In genomic region chr14:69669375-69669774, GRCh38 we compare ENCODE assay signal across 17 cellular contexts. TPM values are rescaled to one million over a fixed set of nuclear protein-coding genes. Genes with fewer than 3 reads are reported as not detected.
DNase-seq lines count a peak whose midpoint lies in the region; ATAC-seq and TF ChIP-seq lines count a peak whose summit lies in the region.
"Had no signal": no experiment of that assay in that cellular context is flagged by ENCODE, and none has a peak within 500 bp of the region (broad histone marks: within the 10 kb centered on the region; RNA-seq: fewer than 3 reads in every experiment).

No MANE protein-coding gene starts in this region.

- peak overlapping the region; percentile 83 for H3K27ac Mint-ChIP-seq in activated CD4-positive, alpha-beta memory T cell treated with anti-CD3 and anti-CD28 coated beads for 36 hours
- H3K27ac Mint-ChIP-seq in mesothelial cell of epicardium (peak overlapping the region; percentile 36), WTC11 (no peak overlapping the region)

- H3K4me3 Mint-ChIP-seq in activated CD4-positive, alpha-beta memory T cell treated with anti-CD3 and anti-CD28 coated beads for 36 hours: no peak overlapping the region
- H3K4me3 Mint-ChIP-seq in mesothelial cell of epicardium: no peak overlapping the region
- H3K4me3 Mint-ChIP-seq in WTC11: no peak overlapping the region

- peak overlapping the region; percentile 84 for H3K27ac ChIP-seq in left ventricle myocardium inferior (replicated peaks)
- no peak overlapping the region for H3K27ac ChIP-seq in right cardiac atrium (ENCODE audit: low read length)
- H3K27ac ChIP-seq: right lobe of liver had no signal

- peaks cover 39% of the 10 kb centered on the region for H3K36me3 Mint-ChIP-seq in activated CD4-positive, alpha-beta memory T cell treated with anti-CD3 and anti-CD28 coated beads for 36 hours
- H3K36me3 Mint-ChIP-seq in mesothelial cell of epicardium (peaks cover 4% of the 10 kb centered on the region), WTC11 (no peaks in the 10 kb centered on the region)

- DNase-seq in left ventricle myocardium inferior (no peak), right cardiac atrium (no peak), mesothelial cell of epicardium (ENCODE audit: low spot score in 2 of 2, unreplicated experiment in 2 of 2) (no peak), amniotic stem cell (lab: John Stamatoyannopoulos, UW) (no peak), kidney glomerular epithelial cell (lab: John Stamatoyannopoulos, UW) (no peak), WTC11 (ENCODE audit: low spot score) (no peak)
- DNase-seq in activated CD4-positive, alpha-beta memory T cell treated with anti-CD3 and anti-CD28 coated beads for 36 hours: no peak
- DNase-seq: activated CD4-positive, CD25-positive, alpha-beta regulatory T cell; caudate nucleus; H7; MV-4-11; NCI-H2029 treated with DMSO at 0.1 percent for 48 hours; NCI-H510A; occipital lobe; right lobe of liver had no signal

- H3K27me3 ChIP-seq in left ventricle myocardium inferior (ENCODE audit: low read depth) (no peaks in the 10 kb centered on the region), right cardiac atrium (ENCODE audit: control insufficient read depth, insufficient read depth) (no peaks in the 10 kb centered on the region)
- H3K27me3 ChIP-seq: gastroesophageal sphincter, right lobe of liver had no signal

- no peak for ATAC-seq in right cardiac atrium
- ATAC-seq in WTC11: no peak
- ATAC-seq: gastroesophageal sphincter, K562 had no signal

- H3K4me1 ChIP-seq in left ventricle myocardium inferior (peaks cover 98% of the 10 kb centered on the region), right cardiac atrium (ENCODE audit: control insufficient read depth, insufficient read depth, low read length) (peaks cover 59% of the 10 kb centered on the region)

- H3K36me3 ChIP-seq in left ventricle myocardium inferior: no peaks in the 10 kb centered on the region
- H3K36me3 ChIP-seq: gastroesophageal sphincter, right lobe of liver had no signal

- peaks cover 96% of the 10 kb centered on the region for H3K4me1 Mint-ChIP-seq in activated CD4-positive, alpha-beta memory T cell treated with anti-CD3 and anti-CD28 coated beads for 36 hours (ENCODE audit: low read depth)
- H3K4me1 Mint-ChIP-seq in mesothelial cell of epicardium: peaks cover 42% of the 10 kb centered on the region
- H3K4me1 Mint-ChIP-seq in WTC11: peaks cover 35% of the 10 kb centered on the region

- CTCF ChIA-PET in activated CD4-positive, alpha-beta memory T cell treated with anti-CD3 and anti-CD28 coated beads for 36 hours (lab: Charles Lee): interaction anchor here (0.8 to 1.3 kb wide), 3 partner anchors 9 to 121 kb away, joined by 4 to 6 read pairs (median 5); no protein-coding TSS in a partner anchor
- CTCF ChIA-PET in WTC11 (lab: Charles Lee): interaction anchor here (1.1 kb wide), 1 partner anchor 33 kb away, joined by 3 read pairs; no protein-coding TSS in a partner anchor

- H3K4me3 ChIP-seq in left ventricle myocardium inferior (no peak overlapping the region), right cardiac atrium (ENCODE audit: low read length) (no peak overlapping the region)
- H3K4me3 ChIP-seq: gastroesophageal sphincter, K562, right lobe of liver had no signal

- 89% methylated on average over 2 of the region's 2 CpGs for WGBS in right cardiac atrium

- TF ChIP-seq CTCF in left ventricle myocardium inferior (IDR thresholded peaks at IDR 0.05; ENCODE audit: borderline replicate concordance): no peak
- no peak for TF ChIP-seq CTCF in mesothelial cell of epicardium (IDR thresholded peaks at IDR 0.05; ENCODE audit: unreplicated experiment)
- no peak for TF ChIP-seq CTCF in WTC11 (IDR thresholded peaks at IDR 0.05)

- intact Hi-C loops in left ventricle myocardium inferior (cut with micrococcal nuclease): no loop called here
- intact Hi-C loops in right cardiac atrium (cut with DNase I): no loop called here
- intact Hi-C loops in activated CD4-positive, alpha-beta memory T cell treated with anti-CD3 and anti-CD28 coated beads for 36 hours (cut with micrococcal nuclease): no loop called here

- POLR2A ChIA-PET in activated CD4-positive, alpha-beta memory T cell treated with anti-CD3 and anti-CD28 coated beads for 36 hours (lab: Charles Lee): no interaction called here
- POLR2A ChIA-PET in WTC11 (lab: Charles Lee): no interaction called here

- H3K9me3 ChIP-seq in left ventricle myocardium inferior (replicated peaks) (no peaks in the 10 kb centered on the region), right cardiac atrium (ENCODE audit: control insufficient read depth, low read length) (no peaks in the 10 kb centered on the region)
- H3K9me3 ChIP-seq: gastroesophageal sphincter, right lobe of liver had no signal

- H3K9me3 Mint-ChIP-seq in activated CD4-positive, alpha-beta memory T cell treated with anti-CD3 and anti-CD28 coated beads for 36 hours: no peaks in the 10 kb centered on the region
- H3K9me3 Mint-ChIP-seq in mesothelial cell of epicardium (no peaks in the 10 kb centered on the region), WTC11 (no peaks in the 10 kb centered on the region)

- no peaks in the 10 kb centered on the region for H3K27me3 Mint-ChIP-seq in activated CD4-positive, alpha-beta memory T cell treated with anti-CD3 and anti-CD28 coated beads for 36 hours
- H3K27me3 Mint-ChIP-seq in mesothelial cell of epicardium (ENCODE audit: low read depth) (no peaks in the 10 kb centered on the region), WTC11 (ENCODE audit: low read depth) (no peaks in the 10 kb centered on the region)

TF ChIP-seq in WTC11, 78 proteins besides CTCF, POLR2A, EP300 and RAD21 (continues in another document):
- TF ChIP-seq AFF4 (CRISPR knock-in tag; IDR thresholded peaks at IDR 0.05; ENCODE audit: borderline replicate concordance) (no peak), E2F5 (CRISPR knock-in tag; IDR thresholded peaks at IDR 0.05) (no peak), FOXK1 (CRISPR knock-in tag; IDR thresholded peaks at IDR 0.05) (no peak), HMGA2 (CRISPR knock-in tag; IDR thresholded peaks at IDR 0.05) (no peak), NFATC4 (CRISPR knock-in tag; IDR thresholded peaks at IDR 0.05) (no peak)

RNA-seq across cellular contexts. Expression of gene SUSD6, which starts 58.0 kb away (rescaled TPM):
- total RNA-seq in left ventricle myocardium inferior (23.9 TPM), right cardiac atrium (10 to 100 TPM; 16.5 to 25.9 (median 22.1) TPM), mesothelial cell of epicardium (34.7 to 37.3 TPM (median 35.3 TPM) in 3 replicates), WTC11 (2021) (6.6 to 10.1 TPM (median 8.1 TPM) in 3 replicates)
- polyA plus RNA-seq in right cardiac atrium: 9.1 TPM
- total RNA-seq in activated CD4-positive, alpha-beta memory T cell treated with anti-CD3 and anti-CD28 coated beads for 36 hours: 10 to 100 TPM; 69.9 to 72.2 TPM
